1 cellular context compared by ENCODE assay signal in genomic region chr15:68820205-68820588, GRCh38.
A peak's percentile ranks its signal among the peaks of the same experiment; 100 is the strongest.
TF ChIP-seq lines count a peak whose summit lies in the region.

No MANE protein-coding gene starts in this region.

TF ChIP-seq in GM12878, 131 proteins besides CTCF, POLR2A, EP300 and RAD21 (continued from another document):
- TF ChIP-seq EZH2 (IDR thresholded peaks at IDR 0.05; ENCODE audit: borderline replicate concordance, control insufficient read depth, low read depth, low read length) (no peak), PAX8 (IDR thresholded peaks at IDR 0.05) (no peak), GATAD2B (conservative IDR thresholded peaks at IDR 0.05; ENCODE audit: low read depth) (no peak), TCF3 (IDR thresholded peaks at IDR 0.05; ENCODE audit: borderline replicate concordance, insufficient read depth, low read depth, low read length) (0 out of 2 replicates have a peak, but pooled peaks have one; percentile 20), REST (IDR thresholded peaks at IDR 0.05; ENCODE audit: low read depth, low read length) (no peak), PML (IDR thresholded peaks at IDR 0.05; ENCODE audit: low read length) (no peak), USF1 (IDR thresholded peaks at IDR 0.05; ENCODE audit: borderline replicate concordance, extremely low read length, insufficient read depth, low read depth, low read length) (no peak), ZNF592 (IDR thresholded peaks at IDR 0.05) (no peak), BCL3 (IDR thresholded peaks at IDR 0.05; ENCODE audit: borderline replicate concordance, insufficient read depth, low read depth, low read length, poor library complexity, severe bottlenecking) (no peak), MXI1 (IDR thresholded peaks at IDR 0.05; ENCODE audit: low read depth, low read length) (peak; percentile 47; the same call in 1 of the 2 replicates), BHLHE40 (IDR thresholded peaks at IDR 0.05; ENCODE audit: borderline replicate concordance in 1 of 2, low read depth in 2 of 2, low read length in 1 of 2) (peak; percentile 79 to 86), RELB (IDR thresholded peaks at IDR 0.05; ENCODE audit: low read depth) (no peak), ZNF274 (IDR thresholded peaks at IDR 0.05; ENCODE audit: insufficient read depth, insufficient read length) (no peak), RCOR1 (conservative IDR thresholded peaks at IDR 0.05; ENCODE audit: low read depth, low read length) (no peak), MYC (IDR thresholded peaks at IDR 0.05; ENCODE audit: insufficient read depth, insufficient read length, insufficient replicate concordance, low read length, severe bottlenecking) (no peak), ZSCAN29 (IDR thresholded peaks at IDR 0.05) (no peak), NFIC (IDR thresholded peaks at IDR 0.05; ENCODE audit: low read depth, low read length) (no peak), CUX1 (IDR thresholded peaks at IDR 0.05; ENCODE audit: insufficient replicate concordance, low read depth, low read length) (no peak), HSF1 (IDR thresholded peaks at IDR 0.05; ENCODE audit: low read depth, low read length) (no peak), SP1 (IDR thresholded peaks at IDR 0.05; ENCODE audit: low read depth, low read length) (no peak), PBX3 (IDR thresholded peaks at IDR 0.05; ENCODE audit: insufficient replicate concordance, low read depth, low read length) (peak; percentile 6), MAX (IDR thresholded peaks at IDR 0.05; ENCODE audit: low read depth, low read length) (no peak)
